In genomic region chr12:45415393-45415817, GRCh38 we compare ENCODE assay signal across 8 cellular contexts.
A peak's percentile ranks its signal among the peaks of the same experiment; 100 is the strongest.
DNase-seq lines count a peak whose midpoint lies in the region; ATAC-seq and TF ChIP-seq lines count a peak whose summit lies in the region.

No MANE protein-coding gene starts in this region.

- peak overlapping the region; percentile 54 to 60 for H3K27ac ChIP-seq in tibial artery

- TF ChIP-seq CTCF in tibial artery (IDR thresholded peaks at IDR 0.05) (no peak), type B pancreatic cell (conservative IDR thresholded peaks at IDR 0.05) (no peak)

- no peaks in the 10 kb centered on the region for H3K9me3 ChIP-seq in tibial artery

- H3K27ac Mint-ChIP-seq in activated CD4-positive, alpha-beta memory T cell treated with anti-CD3 and anti-CD28 coated beads, Interleukin-2, amount 10 ng/mL, durations not matched to agents 7 days and 5 days, result no peak overlapping the region
- no peak overlapping the region for H3K27ac Mint-ChIP-seq in type B pancreatic cell

- ATAC-seq in GM19468 (IDR thresholded peaks at IDR 0.05; ENCODE audit: extremely low read depth, unreplicated experiment) (peak; percentile 84), HG03457 (IDR thresholded peaks at IDR 0.05; ENCODE audit: unreplicated experiment) (peak; percentile 88)

- H3K4me1 ChIP-seq in tibial artery, result peaks cover 0 to 20% (median 5%) of the 10 kb centered on the region in 4 donors

- no peaks in the 10 kb centered on the region for H3K27me3 Mint-ChIP-seq in activated CD4-positive, alpha-beta memory T cell treated with anti-CD3 and anti-CD28 coated beads, Interleukin-2, amount 10 ng/mL, durations not matched to agents 7 days and 5 days
- no peaks in the 10 kb centered on the region for H3K27me3 Mint-ChIP-seq in type B pancreatic cell

- H3K4me1 Mint-ChIP-seq in activated CD4-positive, alpha-beta memory T cell treated with anti-CD3 and anti-CD28 coated beads, Interleukin-2, amount 10 ng/mL, durations not matched to agents 7 days and 5 days, result peaks cover 8% of the 10 kb centered on the region
- H3K4me1 Mint-ChIP-seq in type B pancreatic cell (ENCODE audit: unreplicated experiment), result no peaks in the 10 kb centered on the region

- CTCF ChIA-PET in activated CD4-positive, alpha-beta memory T cell treated with anti-CD3 and anti-CD28 coated beads, Interleukin-2, amount 10 ng/mL, durations not matched to agents 7 days and 5 days (lab: Charles Lee), result no interaction called here

- H3K4me3 ChIP-seq in tibial artery, result no peak overlapping the region

- H3K4me3 Mint-ChIP-seq in activated CD4-positive, alpha-beta memory T cell treated with anti-CD3 and anti-CD28 coated beads, Interleukin-2, amount 10 ng/mL, durations not matched to agents 7 days and 5 days, result no peak overlapping the region
- no peak overlapping the region for H3K4me3 Mint-ChIP-seq in type B pancreatic cell

- POLR2A ChIA-PET in activated CD4-positive, alpha-beta memory T cell treated with anti-CD3 and anti-CD28 coated beads, Interleukin-2, amount 10 ng/mL, durations not matched to agents 7 days and 5 days (lab: Charles Lee), result no interaction called here

- H3K36me3 Mint-ChIP-seq in activated CD4-positive, alpha-beta memory T cell treated with anti-CD3 and anti-CD28 coated beads, Interleukin-2, amount 10 ng/mL, durations not matched to agents 7 days and 5 days (ENCODE audit: low read depth), result peaks cover 32% of the 10 kb centered on the region
- peaks cover 17% of the 10 kb centered on the region for H3K36me3 Mint-ChIP-seq in type B pancreatic cell

- peaks cover 33 to 60% (median 55%) of the 10 kb centered on the region in 3 donors for H3K36me3 ChIP-seq in tibial artery

- H3K9me3 Mint-ChIP-seq in activated CD4-positive, alpha-beta memory T cell treated with anti-CD3 and anti-CD28 coated beads, Interleukin-2, amount 10 ng/mL, durations not matched to agents 7 days and 5 days, result no peaks in the 10 kb centered on the region
- no peaks in the 10 kb centered on the region for H3K9me3 Mint-ChIP-seq in type B pancreatic cell

- DNase-seq in DMS53 (lab: John Stamatoyannopoulos, UW), result peak; percentile 65
- peak; percentile 47 for DNase-seq in activated CD4-positive, alpha-beta memory T cell treated with anti-CD3 and anti-CD28 coated beads, Interleukin-2, amount 10 ng/mL, durations not matched to agents 7 days and 5 days
- DNase-seq in iPS-NIHi7 (ENCODE audit: extremely low spot score), result peak; percentile 20
- peak; percentile 78 to 87 for DNase-seq in tibial artery
- no peak for DNase-seq in NCI-H1436 (lab: John Stamatoyannopoulos, UW)
- DNase-seq in type B pancreatic cell (ENCODE audit: extremely low spot score, unreplicated experiment), result no peak

- H3K27me3 ChIP-seq in tibial artery, result no peaks in the 10 kb centered on the region

- intact Hi-C loops in tibial artery (cut with DNase I; ENCODE audit: low total_unique reads), result no loop called here

Comparison
In these comparisons a context has a peak if more than half of its experiments do, and no peak if none do; other contexts are left out.
1. DNase-seq: peak in DMS53 (single experiment), activated CD4-positive, alpha-beta memory T cell treated with anti-CD3 and anti-CD28 coated beads, Interleukin-2, amount 10 ng/mL, durations not matched to agents 7 days and 5 days (single experiment), iPS-NIHi7 (single experiment) and tibial artery (2 of 2); none in NCI-H1436 (single experiment) and type B pancreatic cell (single experiment).